1 cellular context compared by ENCODE assay signal in the genomic region with DNA sequence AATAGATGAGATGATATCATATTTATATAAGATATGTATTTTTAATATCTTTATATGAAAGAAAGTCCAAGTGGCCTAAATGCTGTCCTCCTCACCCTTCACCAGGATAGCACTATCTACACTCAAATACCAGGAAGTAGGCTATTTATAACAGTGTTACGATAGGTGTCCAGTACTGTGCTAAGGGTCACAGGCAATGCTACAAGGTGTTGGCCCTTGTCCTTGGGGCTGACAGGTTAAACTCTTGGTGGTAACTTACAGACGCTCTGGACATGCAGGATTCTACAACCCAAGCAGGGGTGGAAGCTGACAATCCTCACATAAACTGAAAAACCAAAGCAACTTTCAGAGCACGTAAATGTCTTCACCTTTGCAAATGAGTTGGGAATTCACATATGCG.
TF ChIP-seq lines count a peak whose summit lies in the region.

No MANE protein-coding gene starts in this region.

TF ChIP-seq in GM23338, 12 proteins besides CTCF, POLR2A, EP300 and RAD21 (continued from another document):
- TF ChIP-seq ZNF462 (CRISPR knock-in tag; IDR thresholded peaks at IDR 0.05) (no peak), STAT1 (IDR thresholded peaks at IDR 0.05; ENCODE audit: unreplicated experiment) (no peak), REST (IDR thresholded peaks at IDR 0.05; ENCODE audit: unreplicated experiment) (no peak)
